In genomic region chr12:23533699-23534098, GRCh38 we compare ENCODE assay signal across 24 cellular contexts.
"Had no signal": no experiment of that assay in that cellular context is flagged by ENCODE, and none has a peak within 500 bp of the region (broad histone marks: within the 10 kb centered on the region; RNA-seq: fewer than 3 reads in every experiment).

No MANE protein-coding gene starts in this region.

- ATAC-seq: foreskin keratinocyte, gastroesophageal sphincter, heart left ventricle, left cardiac atrium, left ventricle myocardium superior, lower lobe of right lung, mucosa of descending colon had no signal

- H3K9me3 Mint-ChIP-seq: naive B cell had no signal

- H3K4me2 ChIP-seq: hepatocyte had no signal

- DNase-seq: dermis blood vessel endothelial cell; dorsolateral prefrontal cortex; effector CD4-positive, alpha-beta T cell; effector memory CD4-positive, alpha-beta T cell; foreskin keratinocyte; heart left ventricle; hypothalamus; left cardiac atrium; left lung; left ventricle myocardium superior; lower lobe of right lung; mesenchymal stem cell; mucosa of descending colon; naive B cell had no signal

- H3K9me3 ChIP-seq: esophagus muscularis mucosa, gastroesophageal sphincter, heart left ventricle, lower lobe of right lung, mucosa of descending colon had no signal

- H3K4me1 Mint-ChIP-seq: naive B cell had no signal

- H3K36me3 ChIP-seq: esophagus muscularis mucosa, heart left ventricle, left lung had no signal

- H3K79me2 ChIP-seq: hepatocyte had no signal

- H2AFZ ChIP-seq: hepatocyte had no signal

- H3K4me3 ChIP-seq: coronary artery, dorsolateral prefrontal cortex, esophagus muscularis mucosa, gastroesophageal sphincter, heart left ventricle, hepatocyte, left lung, lower lobe of right lung, mucosa of descending colon had no signal

- H3K27me3 ChIP-seq: dorsolateral prefrontal cortex, esophagus muscularis mucosa, foreskin keratinocyte, gastroesophageal sphincter, heart left ventricle, hepatocyte, left lung had no signal

- H3K27ac ChIP-seq: coronary artery, dorsolateral prefrontal cortex, esophagus muscularis mucosa, foreskin keratinocyte, gastroesophageal sphincter, heart left ventricle, hepatocyte, left lung, lower lobe of right lung had no signal

- H3K4me1 ChIP-seq: esophagus muscularis mucosa, gastroesophageal sphincter, heart left ventricle, left lung, lower lobe of right lung had no signal

- H3K27ac Mint-ChIP-seq: mesothelial cell of epicardium, naive B cell had no signal

- H3K4me3 Mint-ChIP-seq: mesothelial cell of epicardium, naive B cell had no signal

- H3K27me3 Mint-ChIP-seq: naive B cell had no signal

- FAIRE-seq: colon, endothelial cell of umbilical vein, frontal cortex, islet of Langerhans, keratinocyte had no signal
